In the genomic region with DNA sequence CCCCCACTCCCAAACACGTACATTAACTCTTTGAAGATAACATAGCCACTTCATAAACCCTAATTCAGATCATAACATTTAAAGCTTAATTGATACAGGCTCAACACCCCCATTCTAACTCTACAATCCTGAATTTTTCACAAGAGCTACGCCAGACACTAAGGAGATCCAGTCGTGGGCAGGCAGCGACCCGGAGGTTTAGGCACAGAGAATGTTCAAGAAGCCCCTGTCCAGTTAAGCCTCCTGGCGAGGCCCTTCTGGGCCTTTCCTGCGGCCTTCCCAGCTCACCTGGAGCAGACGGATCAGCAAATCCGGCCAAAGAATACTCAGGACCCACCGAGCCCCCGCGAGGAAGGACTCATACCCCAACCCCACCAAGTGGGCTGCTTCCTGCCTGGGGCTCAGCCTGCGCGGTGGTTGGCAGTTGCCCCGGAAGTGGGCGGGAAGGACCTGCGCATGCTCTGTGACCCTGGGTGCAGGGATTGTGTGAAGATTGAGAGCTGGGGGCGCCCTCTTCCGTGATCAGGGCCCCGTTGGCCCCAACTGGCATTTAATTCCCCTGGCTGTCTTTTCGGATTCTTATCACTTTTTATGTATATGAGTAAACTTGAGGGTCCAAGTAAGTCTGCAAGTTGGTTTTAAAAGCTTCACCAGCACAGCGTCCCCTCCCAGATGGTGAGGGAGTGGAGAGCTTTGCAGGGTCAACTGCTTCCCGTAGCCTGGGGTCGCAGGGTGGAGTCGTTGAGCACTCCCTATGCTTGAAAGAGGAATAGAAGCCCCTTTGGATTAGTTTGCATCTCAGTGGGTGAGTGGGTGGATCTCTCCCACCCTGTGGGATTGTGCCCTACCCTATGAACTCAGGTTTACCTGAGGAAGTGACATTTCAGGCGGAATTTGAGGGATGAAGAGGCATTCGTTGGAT, we compare ENCODE assay signal across 8 cellular contexts. TPM values are rescaled to one million over a fixed set of nuclear protein-coding genes. Genes with fewer than 3 reads are reported as not detected.
DNase-seq lines count a peak whose midpoint lies in the region; ATAC-seq and TF ChIP-seq lines count a peak whose summit lies in the region.

TRIM61 (minus strand) TSS at position 415 of the 922 bp plus-strand sequence. CDS start 7,655 bp downstream, outside the sequence.

- H3K4me3 ChIP-seq in coronary artery: peak within 1 kb of the TSS; percentile 73
- peak within 1 kb of the TSS; percentile 69 to 71 for H3K4me3 ChIP-seq in muscle layer of duodenum (ENCODE audit: low read depth in 1 of 2, low read length in 2 of 2)

- peak within 1 kb of the TSS; percentile 6 to 42 for H3K27ac ChIP-seq in coronary artery
- peak within 1 kb of the TSS; percentile 41 for H3K27ac ChIP-seq in muscle layer of duodenum (ENCODE audit: low read length)

- peak; percentile 99 for ATAC-seq in GM18508 (IDR thresholded peaks at IDR 0.05; ENCODE audit: insufficient read depth, unreplicated experiment)
- ATAC-seq in HG02885 (IDR thresholded peaks at IDR 0.05; ENCODE audit: poor library complexity, unreplicated experiment): peak; percentile 99

- TF ChIP-seq CTCF in coronary artery (IDR thresholded peaks at IDR 0.05): no peak

- H3K27me3 ChIP-seq in muscle layer of duodenum (ENCODE audit: low read depth, low read length): no peaks in the 10 kb centered on the region

- no peaks in the 10 kb centered on the region for H3K36me3 ChIP-seq in muscle layer of duodenum (ENCODE audit: control insufficient read depth in 1 of 2, insufficient read depth in 2 of 2, low read length in 2 of 2)

- H3K4me1 ChIP-seq in muscle layer of duodenum (ENCODE audit: control insufficient read depth in 1 of 2, insufficient read depth in 2 of 2, low read length in 2 of 2): no peaks in the 10 kb centered on the region

- peak; percentile 32 for DNase-seq in activated CD4-positive, CD25-positive, alpha-beta regulatory T cell treated with anti-CD3 and anti-CD28 coated beads, Interleukin-2, amount 50 U/mL, for 72 hours
- DNase-seq in coronary artery (ENCODE audit: low spot score): peak; percentile 74
- DNase-seq in stimulated activated naive CD4-positive, alpha-beta T cell treated with Interleukin-2 at 50 U/mL for 16 hours (lab: John Stamatoyannopoulos, UW): peak; percentile 10
- DNase-seq in COLO829 (ENCODE audit: low spot score): no peak
- DNase-seq in mesenteric fat pad (ENCODE audit: low spot score): no peak

- H3K9me3 ChIP-seq in muscle layer of duodenum (ENCODE audit: control insufficient read depth in 1 of 2, low read length in 2 of 2): no peaks in the 10 kb centered on the region

RNA-seq across cellular contexts. Expression of gene TRIM61, which starts in this region (rescaled TPM):
- total RNA-seq in mesenteric fat pad: 2.1 TPM

Comparison
In these comparisons a context has a peak if more than half of its experiments do, and no peak if none do; other contexts are left out.
1. DNase-seq: peak in activated CD4-positive, CD25-positive, alpha-beta regulatory T cell treated with anti-CD3 and anti-CD28 coated beads, Interleukin-2, amount 50 U/mL, for 72 hours (single experiment), coronary artery (single experiment) and stimulated activated naive CD4-positive, alpha-beta T cell treated with Interleukin-2 at 50 U/mL for 16 hours (single experiment); none in COLO829 (single experiment) and mesenteric fat pad (single experiment).